ENCODE assay signal across 13 cellular contexts in genomic region chr13:71638728-71639127, GRCh38.
DNase-seq lines count a peak whose midpoint lies in the region; ATAC-seq and TF ChIP-seq lines count a peak whose summit lies in the region.
"Had no signal": no experiment of that assay in that cellular context is flagged by ENCODE, and none has a peak within 500 bp of the region (broad histone marks: within the 10 kb centered on the region; RNA-seq: fewer than 3 reads in every experiment).

No MANE protein-coding gene starts in this region.

- H3K9me3 ChIP-seq in endodermal cell (ENCODE audit: control insufficient read depth, low read length), result no peaks in the 10 kb centered on the region
- H3K9me3 ChIP-seq in effector memory CD4-positive, alpha-beta T cell (ENCODE audit: control insufficient read depth, low read length), result no peaks in the 10 kb centered on the region
- H3K9me3 ChIP-seq: HAP-1 had no signal

- H3K4me1 Mint-ChIP-seq in endodermal cell, result peaks cover 1% of the 10 kb centered on the region
- H3K4me1 Mint-ChIP-seq in neural crest cell, result peaks cover 64% of the 10 kb centered on the region
- no peaks in the 10 kb centered on the region for H3K4me1 Mint-ChIP-seq in naive thymus-derived CD8-positive, alpha-beta T cell

- H3K9ac ChIP-seq in endodermal cell (ENCODE audit: extremely low read depth, low read length, poor library complexity, severe bottlenecking), result no peak overlapping the region

- H3K4me3 ChIP-seq in endodermal cell (ENCODE audit: low read length), result no peak overlapping the region
- H3K4me3 ChIP-seq in effector memory CD4-positive, alpha-beta T cell (ENCODE audit: insufficient read depth, low read depth, low read length, poor library complexity, severe bottlenecking), result no peak overlapping the region
- H3K4me3 ChIP-seq: HAP-1 had no signal

- H3K27me3 Mint-ChIP-seq in endodermal cell (ENCODE audit: insufficient read depth), result no peaks in the 10 kb centered on the region
- H3K27me3 Mint-ChIP-seq in neural crest cell (ENCODE audit: low read depth), result no peaks in the 10 kb centered on the region
- no peaks in the 10 kb centered on the region for H3K27me3 Mint-ChIP-seq in naive thymus-derived CD8-positive, alpha-beta T cell

- no peak for ATAC-seq in GM18858 (IDR thresholded peaks at IDR 0.05; ENCODE audit: unreplicated experiment)
- ATAC-seq in naive thymus-derived CD8-positive, alpha-beta T cell, result no peak
- ATAC-seq: CD8-positive, alpha-beta T cell had no signal

- DNase-seq in DMS 273 (lab: John Stamatoyannopoulos, UW; ENCODE audit: unreplicated experiment) (peak; percentile 32), DMS 273 treated with DMSO at 0.1 percent for 48 hours (lab: John Stamatoyannopoulos, UW) (no peak), endodermal cell (no peak), neural crest cell (ENCODE audit: low read depth, low spot score) (no peak)
- no peak for DNase-seq in naive thymus-derived CD8-positive, alpha-beta T cell
- no peak for DNase-seq in effector memory CD4-positive, alpha-beta T cell
- DNase-seq: CD8-positive, alpha-beta T cell; COR-L47 had no signal

- TF ChIP-seq CTCF in endodermal cell (conservative IDR thresholded peaks at IDR 0.05), result no peak
- TF ChIP-seq CTCF in neural crest cell (conservative IDR thresholded peaks at IDR 0.05), result no peak

- H3K4me1 ChIP-seq in endodermal cell (ENCODE audit: control insufficient read depth, insufficient read depth, low read length), result no peaks in the 10 kb centered on the region
- no peaks in the 10 kb centered on the region for H3K4me1 ChIP-seq in effector memory CD4-positive, alpha-beta T cell (ENCODE audit: control insufficient read depth, insufficient read depth, low read length, poor library complexity, severe bottlenecking)

- H3K4me3 Mint-ChIP-seq in endodermal cell (no peak overlapping the region), neural crest cell (peak overlapping the region; percentile 1)
- no peak overlapping the region for H3K4me3 Mint-ChIP-seq in naive thymus-derived CD8-positive, alpha-beta T cell
- H3K4me3 Mint-ChIP-seq: CD14-positive monocyte; CD8-positive, alpha-beta T cell had no signal

- WGBS in endodermal cell (ENCODE audit: insufficient coverage in 1 of 2, insufficient read length in 1 of 2), 2 experiments, result 56 to 81% methylated on average over 1 of the region's 1 CpG

- H3K9me3 Mint-ChIP-seq in endodermal cell, result no peaks in the 10 kb centered on the region
- no peaks in the 10 kb centered on the region for H3K9me3 Mint-ChIP-seq in neural crest cell
- H3K9me3 Mint-ChIP-seq in naive thymus-derived CD8-positive, alpha-beta T cell, result peaks cover 0 to 1% (median 0%) of the 10 kb centered on the region in 9 donors
- H3K9me3 Mint-ChIP-seq: CD14-positive monocyte; CD8-positive, alpha-beta T cell had no signal

- peak overlapping the region; percentile 6 for H3K27ac ChIP-seq in endodermal cell (ENCODE audit: low read depth, low read length)
- no peak overlapping the region for H3K27ac ChIP-seq in effector memory CD4-positive, alpha-beta T cell (ENCODE audit: insufficient read depth, low read length, poor library complexity, severe bottlenecking)
- H3K27ac ChIP-seq: 22Rv1, HL-60 had no signal

- H3K27ac Mint-ChIP-seq in endodermal cell (no peak overlapping the region), neural crest cell (ENCODE audit: unreplicated experiment) (no peak overlapping the region)
- no peak overlapping the region for H3K27ac Mint-ChIP-seq in naive thymus-derived CD8-positive, alpha-beta T cell
- H3K27ac Mint-ChIP-seq: CD14-positive monocyte; CD8-positive, alpha-beta T cell had no signal

- no peaks in the 10 kb centered on the region for H3K36me3 ChIP-seq in endodermal cell (ENCODE audit: control insufficient read depth, insufficient read depth, low read length)
- no peaks in the 10 kb centered on the region for H3K36me3 ChIP-seq in effector memory CD4-positive, alpha-beta T cell (ENCODE audit: control insufficient read depth, insufficient read depth, low read length)
- H3K36me3 ChIP-seq: HAP-1 had no signal

- H3K27me3 ChIP-seq in endodermal cell (ENCODE audit: control insufficient read depth, insufficient read depth, low read length, poor library complexity, severe bottlenecking), result no peaks in the 10 kb centered on the region
- H3K27me3 ChIP-seq in effector memory CD4-positive, alpha-beta T cell (replicated peaks; ENCODE audit: control insufficient read depth, insufficient read depth, low read length, poor library complexity, severe bottlenecking), result no peaks in the 10 kb centered on the region

- POLR2A ChIA-PET in naive thymus-derived CD8-positive, alpha-beta T cell (lab: Charles Lee), result no interaction called here

- H3K36me3 Mint-ChIP-seq in endodermal cell (ENCODE audit: low read depth) (no peaks in the 10 kb centered on the region), neural crest cell (ENCODE audit: low read depth) (no peaks in the 10 kb centered on the region)
- no peaks in the 10 kb centered on the region for H3K36me3 Mint-ChIP-seq in naive thymus-derived CD8-positive, alpha-beta T cell
- H3K36me3 Mint-ChIP-seq: CD14-positive monocyte; CD8-positive, alpha-beta T cell had no signal
